18 cellular contexts compared by ENCODE assay signal in the genomic region with DNA sequence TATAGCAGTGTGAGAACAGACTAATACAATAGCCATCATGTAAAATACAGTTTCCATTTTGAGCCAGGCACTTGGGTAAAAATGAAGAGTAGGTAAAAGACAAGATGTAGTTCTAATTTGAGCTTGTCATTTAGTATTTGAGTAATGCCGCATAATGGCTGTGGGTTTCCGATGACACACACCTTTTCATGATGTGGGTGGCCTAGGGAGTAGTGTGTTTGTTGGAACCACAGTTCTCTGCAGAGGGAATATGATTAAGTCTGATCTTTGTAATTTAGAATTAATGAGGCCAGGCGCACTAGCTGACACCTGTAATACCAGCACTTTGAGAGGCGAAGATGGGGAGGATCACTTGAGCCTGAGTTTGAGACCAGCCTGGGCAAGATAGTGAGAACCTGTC.
DNase-seq lines count a peak whose midpoint lies in the region; ATAC-seq, FAIRE-seq and TF ChIP-seq lines count a peak whose summit lies in the region.
"Had no signal": no experiment of that assay in that cellular context is flagged by ENCODE, and none has a peak within 500 bp of the region (broad histone marks: within the 10 kb centered on the region; RNA-seq: fewer than 3 reads in every experiment).

No MANE protein-coding gene starts in this region.

- no peak overlapping the region for H3K4me3 ChIP-seq in left lung
- no peak overlapping the region for H3K4me3 ChIP-seq in small intestine (ENCODE audit: low read depth in 1 of 2, low read length in 2 of 2)
- H3K4me3 ChIP-seq in uterus = no peak overlapping the region
- H3K4me3 ChIP-seq: psoas muscle had no signal

- H3K27me3 ChIP-seq in left lung = no peaks in the 10 kb centered on the region
- H3K27me3 ChIP-seq in small intestine (ENCODE audit: control insufficient read depth in 2 of 2, insufficient read depth in 2 of 2, low read length in 2 of 2) = no peaks in the 10 kb centered on the region
- H3K27me3 ChIP-seq in uterus = no peaks in the 10 kb centered on the region

- H3K27ac ChIP-seq in left lung (no peak overlapping the region), small intestine (ENCODE audit: low read depth in 1 of 2, low read length in 1 of 2) (peak overlapping the region in 1 of 2 donors; percentile 11), uterus (no peak overlapping the region)
- H3K27ac ChIP-seq: 22Rv1, KMS-11, psoas muscle, WERI-Rb-1 had no signal

- WGBS in small intestine, 3 donors = 91 to 93% (median 92%) methylated on average over 4 of the region's 4 CpGs

- no peak for TF ChIP-seq POLR2A in uterus (IDR thresholded peaks at IDR 0.05)

- H3K9me3 ChIP-seq in left lung (no peaks in the 10 kb centered on the region), small intestine (ENCODE audit: control insufficient read depth, low read depth) (no peaks in the 10 kb centered on the region), uterus (no peaks in the 10 kb centered on the region)
- H3K9me3 ChIP-seq: psoas muscle had no signal

- H3K4me1 ChIP-seq in left lung (peaks cover 8 to 38% of the 10 kb centered on the region in 2 donors), small intestine (ENCODE audit: control insufficient read depth in 2 of 2, insufficient read depth in 1 of 2, low read depth in 1 of 2, low read length in 1 of 2) (peaks cover 0 to 6% of the 10 kb centered on the region in 2 donors), uterus (peaks cover 0 to 8% of the 10 kb centered on the region in 2 donors)

- H3K36me3 ChIP-seq in left lung (no peaks in the 10 kb centered on the region), small intestine (ENCODE audit: control insufficient read depth in 2 of 2, insufficient read depth in 2 of 2, low read length in 2 of 2) (no peaks in the 10 kb centered on the region), uterus (no peaks in the 10 kb centered on the region)
- H3K36me3 ChIP-seq: WERI-Rb-1 had no signal

- ATAC-seq in left lung = no peak
- ATAC-seq: psoas muscle had no signal

- intact Hi-C loops in left lung (cut with DNase I) = no loop called here
- intact Hi-C loops in uterus (cut with DNase I; ENCODE audit: low total_unique reads) = no loop called here

- DNase-seq in NCI-H2107 treated with DMSO at 0.1 percent for 48 hours (lab: John Stamatoyannopoulos, UW; ENCODE audit: unreplicated experiment) (peak; percentile 53), NCI-H2107 (lab: John Stamatoyannopoulos, UW) (no peak), RCC 7860 (ENCODE audit: low spot score) (peak; percentile 6), astrocyte of the hippocampus (ENCODE audit: low read depth, low spot score) (peak; percentile 30), left lung (no peak), small intestine (no peak), uterus (no peak)
- peak; percentile 49 for DNase-seq in stimulated activated CD4-positive, alpha-beta T cell treated with anti-CD3 and anti-CD28 coated beads, Interleukin-15, amount 100 ng/mL, for 24 hours
- DNase-seq: CD4-positive, alpha-beta memory T cell; erythroblast; H7; left colon; NCI-H1417 treated with DMSO at 0.1 percent for 48 hours; NCI-H510A; psoas muscle; WERI-Rb-1 had no signal

- TF ChIP-seq CTCF in left lung (IDR thresholded peaks at IDR 0.05) (no peak), uterus (IDR thresholded peaks at IDR 0.05) (no peak)

- no peak for FAIRE-seq in RCC 7860 (lab: Jason Lieb, UNC)
- no peak for FAIRE-seq in small intestine (lab: Jason Lieb, UNC)

Comparison
In these comparisons a context has a peak if more than half of its experiments do, and no peak if none do; other contexts are left out.
1. DNase-seq: peak in NCI-H2107 treated with DMSO at 0.1 percent for 48 hours (single experiment), RCC 7860 (single experiment), astrocyte of the hippocampus (single experiment) and stimulated activated CD4-positive, alpha-beta T cell treated with anti-CD3 and anti-CD28 coated beads, Interleukin-15, amount 100 ng/mL, for 24 hours (single experiment); none in NCI-H2107 (single experiment), left lung (0 of 2), small intestine (single experiment) and uterus (0 of 2).